24 cellular contexts compared by ENCODE assay signal in genomic region chr3:147903037-147903436, GRCh38.
"Had no signal": no experiment of that assay in that cellular context is flagged by ENCODE, and none has a peak within 500 bp of the region (broad histone marks: within the 10 kb centered on the region; RNA-seq: fewer than 3 reads in every experiment).

No MANE protein-coding gene starts in this region.

- H3K4me1 Mint-ChIP-seq: activated CD4-positive, alpha-beta memory T cell treated with anti-CD3 and anti-CD28 coated beads, Interleukin-2, amount 10 ng/mL, durations not matched to agents 7 days and 5 days; activated CD8-positive, alpha-beta memory T cell treated with anti-CD3 and anti-CD28 coated beads, Interleukin-2, amount 10 ng/mL, durations not matched to agents 7 days and 5 days; activated naive CD8-positive, alpha-beta T cell treated with anti-CD3 and anti-CD28 coated beads, Interleukin-2, amount 10 ng/mL, durations not matched to agents 7 days and 5 days; stimulated activated naive CD8-positive, alpha-beta T cell treated with anti-CD3 and anti-CD28 coated beads, Interleukin-15, amount 100 ng/mL, for 72 hours; T-helper 17 cell had no signal

- H3K36me3 Mint-ChIP-seq: activated CD8-positive, alpha-beta memory T cell treated with anti-CD3 and anti-CD28 coated beads, Interleukin-2, amount 10 ng/mL, durations not matched to agents 7 days and 5 days; activated naive CD8-positive, alpha-beta T cell treated with anti-CD3 and anti-CD28 coated beads, Interleukin-2, amount 10 ng/mL, durations not matched to agents 7 days and 5 days; brain; natural killer cell treated with Interleukin-12 subunit alpha and Interleukin-12 subunit beta and Interleukin-15 and Interleukin-18, amount 100 ng/mL, for 72 hours had no signal

- ATAC-seq: activated CD8-positive, alpha-beta memory T cell treated with anti-CD3 and anti-CD28 coated beads, Interleukin-2, amount 10 ng/mL, durations not matched to agents 7 days and 5 days; esophagus mucosa; gastroesophageal sphincter; heart right ventricle; lower lobe of right lung; natural killer cell treated with Interleukin-12 subunit alpha and Interleukin-12 subunit beta and Interleukin-15 and Interleukin-18, amount 100 ng/mL, for 72 hours; stimulated activated naive CD8-positive, alpha-beta T cell treated with anti-CD3 and anti-CD28 coated beads, Interleukin-15, amount 100 ng/mL, for 72 hours; T-helper 17 cell had no signal

- H3K4me3 ChIP-seq: colonic mucosa, gastroesophageal sphincter, heart right ventricle, lower lobe of right lung, right atrium auricular region, skin epidermis, suprapubic skin, vagina had no signal

- H3K4me1 ChIP-seq: colonic mucosa, gastroesophageal sphincter, heart right ventricle, lower lobe of right lung, right atrium auricular region, suprapubic skin, vagina had no signal

- H3K9me3 ChIP-seq: colonic mucosa, lower lobe of right lung, suprapubic skin, vagina had no signal

- H3K4me3 Mint-ChIP-seq: activated CD4-positive, alpha-beta memory T cell treated with anti-CD3 and anti-CD28 coated beads, Interleukin-2, amount 10 ng/mL, durations not matched to agents 7 days and 5 days; activated CD8-positive, alpha-beta memory T cell treated with anti-CD3 and anti-CD28 coated beads, Interleukin-2, amount 10 ng/mL, durations not matched to agents 7 days and 5 days; activated naive CD8-positive, alpha-beta T cell treated with anti-CD3 and anti-CD28 coated beads, Interleukin-2, amount 10 ng/mL, durations not matched to agents 7 days and 5 days; brain; natural killer cell treated with Interleukin-12 subunit alpha and Interleukin-12 subunit beta and Interleukin-15 and Interleukin-18, amount 100 ng/mL, for 72 hours; stimulated activated naive CD8-positive, alpha-beta T cell treated with anti-CD3 and anti-CD28 coated beads, Interleukin-15, amount 100 ng/mL, for 72 hours; T-helper 17 cell had no signal

- H3K27ac Mint-ChIP-seq: activated CD4-positive, alpha-beta memory T cell treated with anti-CD3 and anti-CD28 coated beads, Interleukin-2, amount 10 ng/mL, durations not matched to agents 7 days and 5 days; activated CD8-positive, alpha-beta memory T cell treated with anti-CD3 and anti-CD28 coated beads, Interleukin-2, amount 10 ng/mL, durations not matched to agents 7 days and 5 days; activated naive CD8-positive, alpha-beta T cell treated with anti-CD3 and anti-CD28 coated beads, Interleukin-2, amount 10 ng/mL, durations not matched to agents 7 days and 5 days; natural killer cell treated with Interleukin-12 subunit alpha and Interleukin-12 subunit beta and Interleukin-15 and Interleukin-18, amount 100 ng/mL, for 72 hours; progenitor cell of endocrine pancreas; stimulated activated naive CD8-positive, alpha-beta T cell treated with anti-CD3 and anti-CD28 coated beads, Interleukin-15, amount 100 ng/mL, for 72 hours; T-helper 17 cell had no signal

- DNase-seq: activated CD4-positive, alpha-beta memory T cell treated with anti-CD3 and anti-CD28 coated beads, Interleukin-2, amount 10 ng/mL, durations not matched to agents 7 days and 5 days; activated CD4-positive, alpha-beta T cell treated with anti-CD3 and anti-CD28 coated beads for 4 hours; activated CD8-positive, alpha-beta memory T cell treated with anti-CD3 and anti-CD28 coated beads, Interleukin-2, amount 10 ng/mL, durations not matched to agents 7 days and 5 days; activated naive CD8-positive, alpha-beta T cell treated with anti-CD3 and anti-CD28 coated beads, Interleukin-2, amount 10 ng/mL, durations not matched to agents 7 days and 5 days; amygdala; central memory CD4-positive, alpha-beta T cell; colonic mucosa; heart right ventricle; islet precursor cell; lower lobe of right lung; stimulated activated CD4-positive, alpha-beta T cell treated with anti-CD3 and anti-CD28 coated beads, Interleukin-15, amount 100 ng/mL, for 24 hours; stimulated activated CD4-positive, alpha-beta T cell treated with anti-CD3 and anti-CD28 coated beads, Interleukin-2, amount 100 ng/mL, for 48 hours; stimulated activated naive CD8-positive, alpha-beta T cell treated with anti-CD3 and anti-CD28 coated beads, Interleukin-15, amount 100 ng/mL, for 72 hours; T-helper 17 cell; trophoblast cell had no signal

- H3K36me3 ChIP-seq: colonic mucosa, gastroesophageal sphincter, heart right ventricle, lower lobe of right lung, right atrium auricular region, suprapubic skin, vagina had no signal

- H3K9me3 Mint-ChIP-seq: activated CD4-positive, alpha-beta memory T cell treated with anti-CD3 and anti-CD28 coated beads, Interleukin-2, amount 10 ng/mL, durations not matched to agents 7 days and 5 days; activated naive CD8-positive, alpha-beta T cell treated with anti-CD3 and anti-CD28 coated beads, Interleukin-2, amount 10 ng/mL, durations not matched to agents 7 days and 5 days; stimulated activated naive CD8-positive, alpha-beta T cell treated with anti-CD3 and anti-CD28 coated beads, Interleukin-15, amount 100 ng/mL, for 72 hours had no signal

- H3K27me3 Mint-ChIP-seq: activated CD4-positive, alpha-beta memory T cell treated with anti-CD3 and anti-CD28 coated beads, Interleukin-2, amount 10 ng/mL, durations not matched to agents 7 days and 5 days; activated CD8-positive, alpha-beta memory T cell treated with anti-CD3 and anti-CD28 coated beads, Interleukin-2, amount 10 ng/mL, durations not matched to agents 7 days and 5 days; activated naive CD8-positive, alpha-beta T cell treated with anti-CD3 and anti-CD28 coated beads, Interleukin-2, amount 10 ng/mL, durations not matched to agents 7 days and 5 days; natural killer cell treated with Interleukin-12 subunit alpha and Interleukin-12 subunit beta and Interleukin-15 and Interleukin-18, amount 100 ng/mL, for 72 hours; progenitor cell of endocrine pancreas; stimulated activated naive CD8-positive, alpha-beta T cell treated with anti-CD3 and anti-CD28 coated beads, Interleukin-15, amount 100 ng/mL, for 72 hours; T-helper 17 cell had no signal

- H3K27ac ChIP-seq: colonic mucosa, gastroesophageal sphincter, heart right ventricle, lower lobe of right lung, right atrium auricular region, skin epidermis, suprapubic skin, vagina had no signal

- H3K27me3 ChIP-seq: colonic mucosa, gastroesophageal sphincter, heart right ventricle, right atrium auricular region, suprapubic skin, vagina had no signal
